ENCODE assay signal across 8 cellular contexts in genomic region chr5:119287547-119288073, GRCh38.
DNase-seq lines count a peak whose midpoint lies in the region; ATAC-seq, FAIRE-seq and TF ChIP-seq lines count a peak whose summit lies in the region.

No MANE protein-coding gene starts in this region.

- peaks cover 98% of the 10 kb centered on the region for H3K4me1 Mint-ChIP-seq in activated T-cell treated with anti-CD3 and anti-CD28 coated beads, Interleukin-2, amount 50 U/mL, for 4 hours (ENCODE audit: low read depth)
- peaks cover 80 to 93% of the 10 kb centered on the region in 2 donors for H3K4me1 Mint-ChIP-seq in natural killer cell treated with Interleukin-12 subunit alpha and Interleukin-12 subunit beta and Interleukin-15 and Interleukin-18, amount 100 ng/mL, for 72 hours (ENCODE audit: low read depth in 2 of 2)

- peak; percentile 36 for ATAC-seq in HG03521 (IDR thresholded peaks at IDR 0.05; ENCODE audit: unreplicated experiment)
- peak; percentile 69 to 75 for ATAC-seq in activated T-cell treated with anti-CD3 and anti-CD28 coated beads, Interleukin-2, amount 50 U/mL, for 4 hours
- ATAC-seq in natural killer cell treated with Interleukin-12 subunit alpha and Interleukin-12 subunit beta and Interleukin-15 and Interleukin-18, amount 100 ng/mL, for 72 hours, result peak; percentile 78 to 84

- no peak overlapping the region for H3K4me3 ChIP-seq in MG63

- no peak for TF ChIP-seq POLR2A in H54 (IDR thresholded peaks at IDR 0.05; ENCODE audit: low read depth, low read length)

- no peak for FAIRE-seq in H54 (lab: Jason Lieb, UNC)

- no peaks in the 10 kb centered on the region for H3K36me3 ChIP-seq in MG63

- no peaks in the 10 kb centered on the region for H3K27me3 ChIP-seq in MG63

- peaks cover 32% of the 10 kb centered on the region for H3K36me3 Mint-ChIP-seq in activated T-cell treated with anti-CD3 and anti-CD28 coated beads, Interleukin-2, amount 50 U/mL, for 4 hours (ENCODE audit: insufficient read depth)
- peaks cover 12% of the 10 kb centered on the region for H3K36me3 Mint-ChIP-seq in natural killer cell treated with Interleukin-12 subunit alpha and Interleukin-12 subunit beta and Interleukin-15 and Interleukin-18, amount 100 ng/mL, for 72 hours

- DNase-seq in activated CD4-positive, alpha-beta T cell treated with anti-CD3 and anti-CD28 coated beads for 4 hours, result peak; percentile 58 to 60
- DNase-seq in activated CD4-positive, alpha-beta T cell treated with anti-CD3 and anti-CD28 coated beads, Interleukin-2, amount 50 U/mL, for 48 hours, result no peak
- peak; percentile 58 for DNase-seq in activated T-cell treated with anti-CD3 and anti-CD28 coated beads, Interleukin-2, amount 50 U/mL, for 4 hours
- DNase-seq in natural killer cell treated with Interleukin-12 subunit alpha and Interleukin-12 subunit beta and Interleukin-15 and Interleukin-18, amount 100 ng/mL, for 72 hours (ENCODE audit: low spot score), result no peak
- DNase-seq in H54 (ENCODE audit: insufficient read length, low spot score) (no peak), MG63 (no peak), caudate nucleus (lab: John Stamatoyannopoulos, UW) (no peak)

- peaks cover 4% of the 10 kb centered on the region for H3K9me3 Mint-ChIP-seq in activated T-cell treated with anti-CD3 and anti-CD28 coated beads, Interleukin-2, amount 50 U/mL, for 4 hours
- peaks cover 4% of the 10 kb centered on the region for H3K9me3 Mint-ChIP-seq in natural killer cell treated with Interleukin-12 subunit alpha and Interleukin-12 subunit beta and Interleukin-15 and Interleukin-18, amount 100 ng/mL, for 72 hours

- H3K27ac ChIP-seq in caudate nucleus (ENCODE audit: low read depth, low read length), result no peak overlapping the region

- no peaks in the 10 kb centered on the region for H3K9me3 ChIP-seq in MG63

- H3K4me3 Mint-ChIP-seq in activated T-cell treated with anti-CD3 and anti-CD28 coated beads, Interleukin-2, amount 50 U/mL, for 4 hours, result peak overlapping the region; percentile 77
- H3K4me3 Mint-ChIP-seq in natural killer cell treated with Interleukin-12 subunit alpha and Interleukin-12 subunit beta and Interleukin-15 and Interleukin-18, amount 100 ng/mL, for 72 hours, result peak overlapping the region; percentile 79

- H3K27ac Mint-ChIP-seq in natural killer cell treated with Interleukin-12 subunit alpha and Interleukin-12 subunit beta and Interleukin-15 and Interleukin-18, amount 100 ng/mL, for 72 hours, result peak overlapping the region; percentile 93 to 99

- no peaks in the 10 kb centered on the region for H3K27me3 Mint-ChIP-seq in activated T-cell treated with anti-CD3 and anti-CD28 coated beads, Interleukin-2, amount 50 U/mL, for 4 hours (ENCODE audit: low read depth)
- H3K27me3 Mint-ChIP-seq in natural killer cell treated with Interleukin-12 subunit alpha and Interleukin-12 subunit beta and Interleukin-15 and Interleukin-18, amount 100 ng/mL, for 72 hours, result no peaks in the 10 kb centered on the region

Comparison
In these comparisons a context has a peak if more than half of its experiments do, and no peak if none do; other contexts are left out.
1. DNase-seq: peak in activated CD4-positive, alpha-beta T cell treated with anti-CD3 and anti-CD28 coated beads for 4 hours (2 of 2) and activated T-cell treated with anti-CD3 and anti-CD28 coated beads, Interleukin-2, amount 50 U/mL, for 4 hours (single experiment); none in activated CD4-positive, alpha-beta T cell treated with anti-CD3 and anti-CD28 coated beads, Interleukin-2, amount 50 U/mL, for 48 hours (0 of 2), natural killer cell treated with Interleukin-12 subunit alpha and Interleukin-12 subunit beta and Interleukin-15 and Interleukin-18, amount 100 ng/mL, for 72 hours (single experiment), H54 (single experiment), MG63 (single experiment) and caudate nucleus (0 of 61).
2. Peak in every context shown above with its lines, with median percentiles within 50 percentile points of each other: ATAC-seq.